ENCODE assay signal across 31 cellular contexts in the genomic region with DNA sequence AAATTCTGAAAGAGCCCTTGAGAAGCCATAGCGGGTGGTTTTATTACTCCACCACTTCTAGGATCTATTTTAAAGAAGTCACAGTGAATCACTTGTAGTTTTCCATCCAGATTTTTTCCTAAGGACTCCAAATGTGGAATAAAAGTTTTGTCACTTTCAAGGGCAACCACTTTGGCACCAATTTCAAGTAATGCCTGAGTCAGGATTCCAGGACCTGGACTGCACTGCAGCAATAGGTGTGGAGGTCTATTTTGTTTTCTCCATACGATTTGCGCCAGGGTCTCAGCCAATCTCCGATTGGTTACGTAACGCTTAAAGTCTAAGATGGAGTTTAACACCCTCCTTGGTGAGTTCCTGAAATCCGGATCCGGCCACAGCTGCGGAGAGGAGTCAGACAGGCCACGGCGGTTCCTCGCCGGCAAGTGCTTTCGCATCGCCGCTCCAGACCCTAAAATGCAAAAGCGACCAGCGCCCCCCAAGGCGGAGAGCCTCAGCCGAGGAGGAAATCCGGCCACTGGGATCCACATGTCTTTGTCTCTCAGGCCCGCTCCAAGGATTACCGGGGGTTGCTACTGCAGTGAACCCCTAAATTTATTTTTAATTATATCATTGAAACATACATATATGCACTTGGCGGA. TPM values are rescaled to one million over a fixed set of nuclear protein-coding genes. Genes with fewer than 3 reads are reported as not detected.
"Had no signal": no experiment of that assay in that cellular context is flagged by ENCODE, and none has a peak within 500 bp of the region (broad histone marks: within the 10 kb centered on the region; RNA-seq: fewer than 3 reads in every experiment).

No MANE protein-coding gene starts in this region.

- H3K36me3 Mint-ChIP-seq: natural killer cell; neural progenitor cell; stimulated activated memory B cell treated with anti-CD40 and anti-IgM and Interleukin-4, amounts not matched to agents 10 μg/mL and 1 μg/mL and 100 μg/mL, for 72 hours; type B pancreatic cell had no signal

- H3K27me3 ChIP-seq: neural progenitor cell, pancreas, spleen, suprapubic skin, testis, tibial artery, transverse colon, upper lobe of right lung, uterus had no signal

- H3K9ac ChIP-seq: neural progenitor cell had no signal

- H3K9me3 ChIP-seq: pancreas, psoas muscle, suprapubic skin, testis, tibial artery, transverse colon, upper lobe of right lung, uterus had no signal

- ATAC-seq: naive thymus-derived CD4-positive, alpha-beta T cell; natural killer cell; pancreas; psoas muscle; right cardiac atrium; sciatic nerve; stimulated activated memory B cell treated with anti-CD40 and anti-IgM and Interleukin-4, amounts not matched to agents 10 μg/mL and 1 μg/mL and 100 μg/mL, for 72 hours; stimulated activated naive CD8-positive, alpha-beta T cell treated with anti-CD3 and anti-CD28 coated beads, Interleukin-15, amount 100 ng/mL, for 72 hours; stimulated activated naive CD8-positive, alpha-beta T cell treated with anti-CD3 and anti-CD28 coated beads, Interleukin-15, Interleukin-2, amounts not matched to agents 100 U/mL and 50 U/mL, for 24 hours; upper lobe of right lung had no signal

- H3K4me2 ChIP-seq: neural progenitor cell, smooth muscle cell had no signal

- H3K36me3 ChIP-seq: neural progenitor cell, pancreas, spleen, suprapubic skin, transverse colon, upper lobe of right lung, uterus had no signal

- H3K4me3 ChIP-seq: neural progenitor cell, pancreas, psoas muscle, skin epidermis, smooth muscle cell, spleen, suprapubic skin, testis, tibial artery, transverse colon, upper lobe of right lung, uterus had no signal

- H3K9me3 Mint-ChIP-seq: natural killer cell, neural progenitor cell, type B pancreatic cell had no signal

- H3K27ac ChIP-seq: neural progenitor cell, pancreas, psoas muscle, skin epidermis, spleen, suprapubic skin, testis, tibial artery, transverse colon, upper lobe of right lung, uterus had no signal

- H3K27ac Mint-ChIP-seq: naive thymus-derived CD4-positive, alpha-beta T cell; natural killer cell; nephron; neural progenitor cell; stimulated activated memory B cell treated with anti-CD40 and anti-IgM and Interleukin-4, amounts not matched to agents 10 μg/mL and 1 μg/mL and 100 μg/mL, for 72 hours; stimulated activated naive CD8-positive, alpha-beta T cell treated with anti-CD3 and anti-CD28 coated beads, Interleukin-15, amount 100 ng/mL, for 72 hours; type B pancreatic cell had no signal

- H3K4me1 Mint-ChIP-seq: naive thymus-derived CD4-positive, alpha-beta T cell; natural killer cell; nephron; neural progenitor cell; stimulated activated naive CD8-positive, alpha-beta T cell treated with anti-CD3 and anti-CD28 coated beads, Interleukin-15, amount 100 ng/mL, for 72 hours had no signal

- DNase-seq: naive thymus-derived CD4-positive, alpha-beta T cell; natural killer cell; occipital lobe; pancreas; psoas muscle; right cardiac atrium; spleen; stimulated activated CD4-positive, alpha-beta T cell treated with anti-CD3 and anti-CD28 coated beads, Interleukin-12 subunit alpha, Interleukin-12 subunit beta, amount 100 ng/mL, for 4 hours; stimulated activated CD4-positive, alpha-beta T cell treated with anti-CD3 and anti-CD28 coated beads, Interleukin-1b, Interleukin-23, amount 100 ng/mL, for 48 hours; stimulated activated CD4-positive, alpha-beta T cell treated with anti-CD3 and anti-CD28 coated beads, Interleukin-4, amount 100 ng/mL, for 1 hour; stimulated activated CD4-positive, alpha-beta T cell treated with anti-CD3 and anti-CD28 coated beads, Interleukin-4, amount 100 ng/mL, for 4 hours; stimulated activated CD8-positive, alpha-beta memory T cell treated with anti-CD3 and anti-CD28 coated beads, Interleukin-4, amount 100 ng/mL, for 48 hours; stimulated activated naive CD4-positive, alpha-beta T cell; stimulated activated naive CD8-positive, alpha-beta T cell treated with anti-CD3 and anti-CD28 coated beads, Interleukin-15, amount 100 ng/mL, for 72 hours; stimulated activated naive CD8-positive, alpha-beta T cell treated with anti-CD3 and anti-CD28 coated beads, Interleukin-15, Interleukin-2, amounts not matched to agents 100 U/mL and 50 U/mL, for 24 hours; substantia nigra; testis; tibial artery; transverse colon; upper lobe of right lung; uterus had no signal

- H3K4me3 Mint-ChIP-seq: naive thymus-derived CD4-positive, alpha-beta T cell; natural killer cell; nephron; neural progenitor cell; stimulated activated memory B cell treated with anti-CD40 and anti-IgM and Interleukin-4, amounts not matched to agents 10 μg/mL and 1 μg/mL and 100 μg/mL, for 72 hours; stimulated activated naive CD8-positive, alpha-beta T cell treated with anti-CD3 and anti-CD28 coated beads, Interleukin-15, amount 100 ng/mL, for 72 hours; type B pancreatic cell had no signal

- H3K27me3 Mint-ChIP-seq: progenitor cell of endocrine pancreas; stimulated activated memory B cell treated with anti-CD40 and anti-IgM and Interleukin-4, amounts not matched to agents 10 μg/mL and 1 μg/mL and 100 μg/mL, for 72 hours; stimulated activated naive CD8-positive, alpha-beta T cell treated with anti-CD3 and anti-CD28 coated beads, Interleukin-15, amount 100 ng/mL, for 72 hours; type B pancreatic cell had no signal

- H2AFZ ChIP-seq: neural progenitor cell had no signal

- H3K4me1 ChIP-seq: neural progenitor cell, pancreas, psoas muscle, spleen, suprapubic skin, testis, tibial artery, transverse colon, upper lobe of right lung, uterus had no signal

RNA-seq across cellular contexts. Expression of gene PPP1R3G, which starts 18.6 kb away (rescaled TPM):
- polyA plus RNA-seq: naive thymus-derived CD4-positive, alpha-beta T cell; neural cell had no signal
